In the genomic region with DNA sequence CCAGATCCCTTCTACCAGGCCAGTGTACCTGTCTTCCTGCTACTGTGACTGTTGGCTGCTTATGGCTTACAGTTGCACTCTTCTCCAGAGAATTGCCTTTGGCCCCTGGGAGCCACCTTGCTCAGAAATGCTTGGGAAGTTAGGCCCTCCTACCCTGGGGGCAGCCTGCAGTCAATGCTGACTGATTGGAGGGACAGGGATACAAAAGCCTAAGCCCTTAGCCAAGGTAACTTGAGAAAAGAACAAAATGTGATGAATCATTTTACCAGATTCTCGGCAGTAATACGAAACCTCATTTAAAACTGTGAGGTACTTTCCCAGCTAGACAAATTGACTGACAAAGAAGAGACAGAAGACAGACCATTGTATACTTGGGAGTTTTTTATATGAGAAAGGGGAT, we compare ENCODE assay signal across 1 cellular context.
TF ChIP-seq lines count a peak whose summit lies in the region.

No MANE protein-coding gene starts in this region.

TF ChIP-seq in H1, 55 proteins besides CTCF, POLR2A, EP300 and RAD21:
- TF ChIP-seq SRF (IDR thresholded peaks at IDR 0.05; ENCODE audit: low read depth, low read length), result no peak
- 0 out of 2 replicates have a peak, but pooled peaks have one; percentile 17 for TF ChIP-seq MAFK (IDR thresholded peaks at IDR 0.05; ENCODE audit: low read depth, low read length)
- 0 out of 2 replicates have a peak, but pooled peaks have one; percentile 11 for TF ChIP-seq JUND (IDR thresholded peaks at IDR 0.05; ENCODE audit: low read length)
- TF ChIP-seq KDM1A (IDR thresholded peaks at IDR 0.05; ENCODE audit: borderline replicate concordance, low read length), result no peak
- TF ChIP-seq GTF2F1 (IDR thresholded peaks at IDR 0.05; ENCODE audit: borderline replicate concordance, low read depth, low read length), result no peak
- TF ChIP-seq KDM4A (IDR thresholded peaks at IDR 0.05; ENCODE audit: low read depth, low read length, severe bottlenecking), result no peak
- TF ChIP-seq EZH2 (IDR thresholded peaks at IDR 0.05; ENCODE audit: low read depth, low read length, severe bottlenecking), result no peak
- no peak for TF ChIP-seq ASH2L (IDR thresholded peaks at IDR 0.05; ENCODE audit: low read length)
- TF ChIP-seq TAF7 (optimal IDR thresholded peaks at IDR 0.05; ENCODE audit: borderline replicate concordance, low read depth, low read length), result no peak
- TF ChIP-seq SIN3A (conservative IDR thresholded peaks at IDR 0.05 in 1 of 2, IDR thresholded peaks at IDR 0.05 in 1 of 2; ENCODE audit: low read depth in 1 of 2, low read length in 2 of 2), result no peak
- TF ChIP-seq GABPA (IDR thresholded peaks at IDR 0.05; ENCODE audit: borderline replicate concordance, insufficient read depth, low read length), result no peak
